ENCODE assay signal across 28 cellular contexts in the genomic region with DNA sequence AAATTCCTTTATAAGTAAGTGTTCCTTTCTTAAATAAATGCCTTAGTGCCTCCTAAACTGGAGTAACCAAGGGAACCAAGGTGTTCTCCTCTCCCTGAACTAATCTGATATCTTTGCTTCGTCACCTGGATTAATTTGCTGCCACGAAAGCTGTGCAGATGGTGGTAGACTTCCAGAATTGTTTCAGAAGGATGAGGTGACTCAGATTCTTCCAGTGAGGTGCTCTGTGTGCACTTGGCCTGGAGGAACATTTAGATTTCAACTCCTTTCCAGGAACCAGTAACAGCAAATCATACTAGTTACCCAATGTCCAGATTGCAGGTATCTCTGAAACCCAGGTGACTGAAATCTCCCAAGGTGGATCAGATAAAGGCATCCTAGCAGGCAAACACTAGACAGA.
"Had no signal": no experiment of that assay in that cellular context is flagged by ENCODE, and none has a peak within 500 bp of the region (broad histone marks: within the 10 kb centered on the region; RNA-seq: fewer than 3 reads in every experiment).

No MANE protein-coding gene starts in this region.

- H3K9me3 ChIP-seq: adrenal gland, body of pancreas, breast epithelium, SJCRH30 had no signal

- H3K27me3 ChIP-seq: adrenal gland, body of pancreas, breast epithelium, SJCRH30 had no signal

- H3K27me3 Mint-ChIP-seq: activated CD4-positive, alpha-beta T cell treated with anti-CD3 and anti-CD28 coated beads, Interleukin-2, amount 10 ng/mL, durations not matched to agents 7 days and 5 days; activated T-helper 17 cell treated with anti-CD3 and anti-CD28 coated beads, Interleukin-2, amount 50 U/mL, for 72 hours had no signal

- H3K36me3 Mint-ChIP-seq: activated naive CD4-positive, alpha-beta T cell treated with anti-CD3 and anti-CD28 coated beads, Interleukin-2, amount 50 U/mL, for 72 hours had no signal

- H3K4me3 Mint-ChIP-seq: activated CD4-positive, alpha-beta T cell treated with anti-CD3 and anti-CD28 coated beads, Interleukin-2, amount 10 ng/mL, durations not matched to agents 7 days and 5 days; activated CD8-positive, alpha-beta T cell treated with anti-CD3 and anti-CD28 coated beads, Interleukin-2, amount 10 ng/mL, durations not matched to agents 7 days and 5 days; activated naive CD4-positive, alpha-beta T cell treated with anti-CD3 and anti-CD28 coated beads for 36 hours; activated T-cell treated with anti-CD3 and anti-CD28 coated beads, Interleukin-2, amount 50 U/mL, for 72 hours; activated T-helper 17 cell treated with anti-CD3 and anti-CD28 coated beads, Interleukin-2, amount 50 U/mL, for 72 hours had no signal

- H3K27ac Mint-ChIP-seq: activated CD4-positive, alpha-beta T cell treated with anti-CD3 and anti-CD28 coated beads, Interleukin-2, amount 10 ng/mL, durations not matched to agents 7 days and 5 days; activated CD8-positive, alpha-beta T cell treated with anti-CD3 and anti-CD28 coated beads, Interleukin-2, amount 10 ng/mL, durations not matched to agents 7 days and 5 days; activated naive CD4-positive, alpha-beta T cell treated with anti-CD3 and anti-CD28 coated beads for 36 hours; activated naive CD4-positive, alpha-beta T cell treated with anti-CD3 and anti-CD28 coated beads, Interleukin-2, amount 50 U/mL, for 72 hours; activated T-cell treated with anti-CD3 and anti-CD28 coated beads, Interleukin-2, amount 50 U/mL, for 72 hours; activated T-helper 17 cell treated with anti-CD3 and anti-CD28 coated beads, Interleukin-2, amount 50 U/mL, for 72 hours had no signal

- H3K4me3 ChIP-seq: adrenal gland, body of pancreas, breast epithelium, SJCRH30, SK-N-MC had no signal

- DNase-seq: activated CD4-positive, alpha-beta T cell treated with anti-CD3 and anti-CD28 coated beads, Interleukin-2, amount 10 ng/mL, durations not matched to agents 7 days and 5 days; activated CD4-positive, alpha-beta T cell treated with anti-CD3 and anti-CD28 coated beads, Interleukin-2, amount 50 U/mL, for 48 hours; activated CD8-positive, alpha-beta T cell treated with anti-CD3 and anti-CD28 coated beads, Interleukin-2, amount 10 ng/mL, durations not matched to agents 7 days and 5 days; activated gamma-delta T cell; activated naive CD4-positive, alpha-beta T cell treated with anti-CD3 and anti-CD28 coated beads for 36 hours; activated T-cell treated with anti-CD3 and anti-CD28 coated beads, Interleukin-2, amount 50 U/mL, for 72 hours; adrenal gland; body of pancreas; Kasumi-1; KG1; MM.1S; MV-4-11; NCI-H1092; NCI-H1436 treated with DMSO at 0.1 percent for 48 hours; NCI-H1694 treated with DMSO at 0.1 percent for 48 hours; NCI-H2029; NCI-H345; NCI-H524 treated with DMSO at 0.1 percent for 48 hours; SHP77; SJCRH30; T1000; WERI-Rb-1 had no signal

- H3K4me1 Mint-ChIP-seq: activated CD4-positive, alpha-beta T cell treated with anti-CD3 and anti-CD28 coated beads, Interleukin-2, amount 10 ng/mL, durations not matched to agents 7 days and 5 days; activated T-helper 17 cell treated with anti-CD3 and anti-CD28 coated beads, Interleukin-2, amount 50 U/mL, for 72 hours had no signal

- ATAC-seq: activated CD8-positive, alpha-beta T cell treated with anti-CD3 and anti-CD28 coated beads, Interleukin-2, amount 10 ng/mL, durations not matched to agents 7 days and 5 days; activated naive CD4-positive, alpha-beta T cell treated with anti-CD3 and anti-CD28 coated beads, Interleukin-2, amount 50 U/mL, for 72 hours; activated T-cell treated with anti-CD3 and anti-CD28 coated beads, Interleukin-2, amount 50 U/mL, for 72 hours; activated T-helper 17 cell treated with anti-CD3 and anti-CD28 coated beads, Interleukin-2, amount 50 U/mL, for 72 hours; body of pancreas; Panc1 had no signal

- H3K9me3 Mint-ChIP-seq: activated CD4-positive, alpha-beta T cell treated with anti-CD3 and anti-CD28 coated beads, Interleukin-2, amount 10 ng/mL, durations not matched to agents 7 days and 5 days had no signal

- H3K36me3 ChIP-seq: adrenal gland, breast epithelium, SJCRH30, WERI-Rb-1 had no signal

- H3K4me1 ChIP-seq: adrenal gland, body of pancreas, breast epithelium, SJCRH30 had no signal

- H3K27ac ChIP-seq: adrenal gland, body of pancreas, breast epithelium, SJCRH30, SK-N-MC, WERI-Rb-1 had no signal

- FAIRE-seq: astrocyte had no signal
